In the genomic region with DNA sequence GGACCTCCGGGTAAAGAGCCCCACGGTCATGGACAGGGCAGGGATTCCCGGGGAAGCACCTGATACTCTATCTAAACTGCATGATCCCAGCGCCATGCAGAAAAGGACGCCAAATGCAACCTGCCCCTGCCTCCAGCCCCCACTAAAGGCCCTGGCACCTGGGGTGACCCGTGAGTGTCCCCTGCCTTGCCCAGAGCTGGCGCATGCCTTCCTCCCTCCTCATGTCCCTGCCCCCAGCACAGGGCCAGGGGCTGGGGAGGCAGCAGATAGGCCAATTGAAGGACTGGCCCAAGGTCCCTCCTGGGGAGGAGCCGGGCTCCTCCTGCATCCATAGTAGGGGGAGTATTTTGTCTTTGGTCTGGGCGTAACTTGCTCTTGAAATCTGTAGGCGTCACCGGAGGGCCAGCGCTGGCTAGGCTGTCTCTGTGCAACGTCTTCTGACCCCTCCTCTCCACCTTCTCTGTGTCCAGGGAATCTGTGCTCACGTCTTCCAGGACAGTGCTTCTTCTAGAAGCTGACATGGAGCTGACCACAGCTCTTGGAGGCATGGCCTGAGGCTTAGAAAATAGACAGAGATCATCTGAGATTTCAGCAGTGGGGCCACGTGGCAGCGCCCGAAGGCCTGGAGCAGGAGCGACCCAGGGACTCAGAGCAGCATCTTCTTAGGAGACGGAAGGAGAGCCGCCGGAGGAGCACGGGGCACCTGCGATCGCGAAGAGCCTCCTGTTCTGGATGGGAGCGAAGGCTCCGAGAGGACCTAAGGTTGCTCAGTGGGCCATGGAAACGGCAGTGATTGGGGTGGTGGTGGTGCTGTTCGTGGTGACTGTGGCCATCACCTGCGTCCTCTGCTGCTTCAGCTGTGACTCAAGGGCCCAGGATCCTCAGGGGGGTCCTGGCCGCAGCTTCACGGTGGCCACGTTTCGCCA, we compare ENCODE assay signal across 12 cellular contexts. TPM values are rescaled to one million over a fixed set of nuclear protein-coding genes. Genes with fewer than 3 reads are reported as not detected.
DNase-seq lines count a peak whose midpoint lies in the region; ATAC-seq and TF ChIP-seq lines count a peak whose summit lies in the region.
"Had no signal": no experiment of that assay in that cellular context is flagged by ENCODE, and none has a peak within 500 bp of the region (broad histone marks: within the 10 kb centered on the region; RNA-seq: fewer than 3 reads in every experiment).

No MANE protein-coding gene starts in this region.

- no peaks in the 10 kb centered on the region for H3K36me3 Mint-ChIP-seq in HFFc6 (ENCODE audit: low read depth)
- H3K36me3 Mint-ChIP-seq in activated CD4-positive, alpha-beta memory T cell treated with anti-CD3 and anti-CD28 coated beads for 36 hours, result no peaks in the 10 kb centered on the region
- no peaks in the 10 kb centered on the region for H3K36me3 Mint-ChIP-seq in activated T-helper 1 cell treated with anti-CD3 and anti-CD28 coated beads, Interleukin-12 subunit alpha, Interleukin-12 subunit beta, Interleukin-2, Interleukin-4 antibody, amounts not matched to agents 30 ng/mL and 10 ng/mL and 1 ng/mL, durations not matched to agents 14 hours and 24 hours and 36 hours (ENCODE audit: low read depth)

- H3K9me3 Mint-ChIP-seq in HFFc6, result no peaks in the 10 kb centered on the region
- H3K9me3 Mint-ChIP-seq in activated CD4-positive, alpha-beta memory T cell treated with anti-CD3 and anti-CD28 coated beads for 36 hours, result no peaks in the 10 kb centered on the region
- H3K9me3 Mint-ChIP-seq in activated T-helper 1 cell treated with anti-CD3 and anti-CD28 coated beads, Interleukin-12 subunit alpha, Interleukin-12 subunit beta, Interleukin-2, Interleukin-4 antibody, amounts not matched to agents 30 ng/mL and 10 ng/mL and 1 ng/mL, durations not matched to agents 14 hours and 24 hours and 36 hours, result no peaks in the 10 kb centered on the region

- H3K4me3 Mint-ChIP-seq in HFFc6, result no peak overlapping the region
- no peak overlapping the region for H3K4me3 Mint-ChIP-seq in activated CD4-positive, alpha-beta memory T cell treated with anti-CD3 and anti-CD28 coated beads for 36 hours
- H3K4me3 Mint-ChIP-seq in activated T-helper 1 cell treated with anti-CD3 and anti-CD28 coated beads, Interleukin-12 subunit alpha, Interleukin-12 subunit beta, Interleukin-2, Interleukin-4 antibody, amounts not matched to agents 30 ng/mL and 10 ng/mL and 1 ng/mL, durations not matched to agents 14 hours and 24 hours and 36 hours, result no peak overlapping the region

- TF ChIP-seq CTCF in HFFc6 (IDR thresholded peaks at IDR 0.05) (no peak), body of pancreas (IDR thresholded peaks at IDR 0.05) (no peak), left lung (IDR thresholded peaks at IDR 0.05) (no peak), spleen (IDR thresholded peaks at IDR 0.05 in 8 of 11, conservative IDR thresholded peaks at IDR 0.05 in 3 of 11) (no peak)

- intact Hi-C loops in body of pancreas (cut with DNase I), result loop anchor here (10.0 kb wide), 1 partner anchor 115 kb away; no protein-coding TSS in a partner anchor
- intact Hi-C loops in left lung (cut with DNase I), result loop anchor here in 1 of 2 donors (5.0 kb wide), 1 partner anchor 37 kb away; no protein-coding TSS in a partner anchor
- intact Hi-C loops in spleen (cut with DNase I; ENCODE audit: low total_unique reads), result loop anchor here (10.0 kb wide), 1 partner anchor 115 kb away; no protein-coding TSS in a partner anchor
- intact Hi-C loops in activated CD4-positive, alpha-beta memory T cell treated with anti-CD3 and anti-CD28 coated beads for 36 hours (cut with micrococcal nuclease), result no loop called here
- intact Hi-C loops in activated T-helper 1 cell treated with anti-CD3 and anti-CD28 coated beads, Interleukin-12 subunit alpha, Interleukin-12 subunit beta, Interleukin-2, Interleukin-4 antibody, amounts not matched to agents 30 ng/mL and 10 ng/mL and 1 ng/mL, durations not matched to agents 14 hours and 24 hours and 36 hours (cut with micrococcal nuclease), result no loop called here

- H3K36me3 ChIP-seq in body of pancreas (replicated peaks in 1 of 2; ENCODE audit: insufficient read depth in 1 of 2, low read depth in 2 of 2) (no peaks in the 10 kb centered on the region), left lung (no peaks in the 10 kb centered on the region), spleen (no peaks in the 10 kb centered on the region)
- H3K36me3 ChIP-seq: cardiac muscle cell, neutrophil had no signal

- H3K9me3 ChIP-seq in body of pancreas (no peaks in the 10 kb centered on the region), left lung (no peaks in the 10 kb centered on the region), spleen (no peaks in the 10 kb centered on the region)
- H3K9me3 ChIP-seq: neutrophil had no signal

- H3K4me3 ChIP-seq in body of pancreas (no peak overlapping the region), left lung (peak overlapping the region in 1 of 2 donors; percentile 30), spleen (peak overlapping the region in 1 of 8 donors; percentile 4)
- H3K4me3 ChIP-seq: cardiac muscle cell, hepatocyte had no signal

- no peak for TF ChIP-seq POLR2A in body of pancreas (IDR thresholded peaks at IDR 0.05)
- TF ChIP-seq POLR2A in spleen (IDR thresholded peaks at IDR 0.05), result no peak

- DNase-seq in HFFc6 (no peak), body of pancreas (no peak), left lung (no peak), spleen (no peak), NCI-H1417 (lab: John Stamatoyannopoulos, UW) (no peak)
- no peak for DNase-seq in effector CD8-positive, alpha-beta T cell (lab: John Stamatoyannopoulos, UW)
- DNase-seq in activated CD4-positive, alpha-beta memory T cell treated with anti-CD3 and anti-CD28 coated beads for 36 hours, result no peak
- no peak for DNase-seq in activated T-helper 1 cell treated with anti-CD3 and anti-CD28 coated beads, Interleukin-12 subunit alpha, Interleukin-12 subunit beta, Interleukin-2, Interleukin-4 antibody, amounts not matched to agents 30 ng/mL and 10 ng/mL and 1 ng/mL, durations not matched to agents 14 hours and 24 hours and 36 hours (ENCODE audit: low spot score)
- DNase-seq: activated CD8-positive, alpha-beta memory T cell treated with anti-CD3 and anti-CD28 coated beads for 24 hours had no signal

- H3K27me3 ChIP-seq in body of pancreas (no peaks in the 10 kb centered on the region), left lung (no peaks in the 10 kb centered on the region), spleen (replicated peaks in 1 of 7) (no peaks in the 10 kb centered on the region)
- H3K27me3 ChIP-seq: cardiac muscle cell, hepatocyte had no signal

- CTCF ChIA-PET in activated CD4-positive, alpha-beta memory T cell treated with anti-CD3 and anti-CD28 coated beads for 36 hours (lab: Charles Lee), result interaction anchor here (1.0 to 3.3 kb wide), 6 partner anchors 10 to 120 kb away, joined by 3 to 25 read pairs (median 4); no protein-coding TSS in a partner anchor

- H3K4me1 ChIP-seq in body of pancreas (peaks cover 55% of the 10 kb centered on the region), left lung (peaks cover 50 to 70% of the 10 kb centered on the region in 2 donors), spleen (peaks cover 51 to 90% (median 73%) of the 10 kb centered on the region in 6 donors)

- H3K4me1 Mint-ChIP-seq in HFFc6 (ENCODE audit: low read depth), result peaks cover 60% of the 10 kb centered on the region
- H3K4me1 Mint-ChIP-seq in activated CD4-positive, alpha-beta memory T cell treated with anti-CD3 and anti-CD28 coated beads for 36 hours (ENCODE audit: low read depth), result peaks cover 54% of the 10 kb centered on the region
- H3K4me1 Mint-ChIP-seq in activated T-helper 1 cell treated with anti-CD3 and anti-CD28 coated beads, Interleukin-12 subunit alpha, Interleukin-12 subunit beta, Interleukin-2, Interleukin-4 antibody, amounts not matched to agents 30 ng/mL and 10 ng/mL and 1 ng/mL, durations not matched to agents 14 hours and 24 hours and 36 hours (ENCODE audit: low read depth), result peaks cover 32% of the 10 kb centered on the region

- peak overlapping the region; percentile 52 for H3K27ac Mint-ChIP-seq in HFFc6
- H3K27ac Mint-ChIP-seq in activated CD4-positive, alpha-beta memory T cell treated with anti-CD3 and anti-CD28 coated beads for 36 hours, result no peak overlapping the region
- no peak overlapping the region for H3K27ac Mint-ChIP-seq in activated T-helper 1 cell treated with anti-CD3 and anti-CD28 coated beads, Interleukin-12 subunit alpha, Interleukin-12 subunit beta, Interleukin-2, Interleukin-4 antibody, amounts not matched to agents 30 ng/mL and 10 ng/mL and 1 ng/mL, durations not matched to agents 14 hours and 24 hours and 36 hours

- 82 to 85% methylated on average over 22 to 26 of the region's 34 CpGs for WGBS in body of pancreas, 2 donors
- 77 to 90% (median 82%) methylated on average over 32 to 34 of the region's 34 CpGs for WGBS in spleen, 5 donors

- peak overlapping the region in 3 of 4 donors; percentile 83 to 85 (median 84) for H3K27ac ChIP-seq in body of pancreas
- peak overlapping the region; percentile 91 to 95 for H3K27ac ChIP-seq in left lung
- H3K27ac ChIP-seq in spleen, result peak overlapping the region in 7 of 8 donors; percentile 5 to 82 (median 78)
- H3K27ac ChIP-seq: cardiac muscle cell, neutrophil had no signal

- POLR2A ChIA-PET in activated CD4-positive, alpha-beta memory T cell treated with anti-CD3 and anti-CD28 coated beads for 36 hours (lab: Charles Lee), result no interaction called here

- H3K27me3 Mint-ChIP-seq in HFFc6 (ENCODE audit: insufficient read depth), result peaks cover 2% of the 10 kb centered on the region
- H3K27me3 Mint-ChIP-seq in activated CD4-positive, alpha-beta memory T cell treated with anti-CD3 and anti-CD28 coated beads for 36 hours, result no peaks in the 10 kb centered on the region
- peaks cover 2% of the 10 kb centered on the region for H3K27me3 Mint-ChIP-seq in activated T-helper 1 cell treated with anti-CD3 and anti-CD28 coated beads, Interleukin-12 subunit alpha, Interleukin-12 subunit beta, Interleukin-2, Interleukin-4 antibody, amounts not matched to agents 30 ng/mL and 10 ng/mL and 1 ng/mL, durations not matched to agents 14 hours and 24 hours and 36 hours (ENCODE audit: insufficient read depth)

- no peak for ATAC-seq in body of pancreas
- ATAC-seq in left lung, result no peak

RNA-seq across cellular contexts. Expression of a gene that starts 0.7 kb away (rescaled TPM):
- under 1 TPM in 5 of 6 experiments, not detected in 1; 0.19 to 0.34 (median 0.23) TPM for total RNA-seq in HFFc6 (2021; fragmentation: NEBNext Ultra II Directional; extraction: Animal tissue kit (Norgen Biotek cat#: 25700))
- total RNA-seq in body of pancreas (1 to 10 TPM in 1 of 2 donors, under 1 TPM in 1; 0.78 to 7.3 TPM), left lung (1 to 10 TPM; 5.4 to 6.8 TPM), spleen (1 to 10 TPM in 5 of 7 donors, under 1 TPM in 2; 0.68 to 3.8 (median 1.6) TPM)
- 1 to 10 TPM in 1 of 3 donors, under 1 TPM in 2; 0.46 to 1.9 (median 0.63) TPM for polyA plus RNA-seq in spleen
- not detected for total RNA-seq in activated CD4-positive, alpha-beta memory T cell treated with anti-CD3 and anti-CD28 coated beads for 36 hours
- not detected in 2 replicates for total RNA-seq in activated T-helper 1 cell treated with anti-CD3 and anti-CD28 coated beads, Interleukin-12 subunit alpha, Interleukin-12 subunit beta, Interleukin-2, Interleukin-4 antibody, amounts not matched to agents 30 ng/mL and 10 ng/mL and 1 ng/mL, durations not matched to agents 14 hours and 24 hours and 36 hours
- total RNA-seq: hepatocyte had no signal
- polyA plus RNA-seq: hepatocyte had no signal

RNA-seq across cellular contexts. Expression of a gene that starts 3.9 kb away (rescaled TPM):
- 1 to 10 TPM; 2.5 to 4.1 (median 3.3) TPM for total RNA-seq in HFFc6 (2021; fragmentation: NEBNext Ultra II Directional; extraction: Animal tissue kit (Norgen Biotek cat#: 25700))
- 1 to 10 TPM in 1 of 2 donors, under 1 TPM in 1; 0.99 to 3.4 TPM for total RNA-seq in body of pancreas
- 1 to 10 TPM; 3.1 TPM for total RNA-seq in left lung
- 1 to 10 TPM in 2 of 7 donors, under 1 TPM in 1, not detected in 4; 0.65 to 2.5 (median 1.6) TPM for total RNA-seq in spleen
- polyA plus RNA-seq in spleen, result 1 to 10 TPM in 1 of 3 donors, under 1 TPM in 2; 0.52 to 1.1 (median 0.70) TPM
- not detected for total RNA-seq in activated CD4-positive, alpha-beta memory T cell treated with anti-CD3 and anti-CD28 coated beads for 36 hours
- not detected in 2 replicates for total RNA-seq in activated T-helper 1 cell treated with anti-CD3 and anti-CD28 coated beads, Interleukin-12 subunit alpha, Interleukin-12 subunit beta, Interleukin-2, Interleukin-4 antibody, amounts not matched to agents 30 ng/mL and 10 ng/mL and 1 ng/mL, durations not matched to agents 14 hours and 24 hours and 36 hours
- total RNA-seq: cardiac muscle cell had no signal
- polyA plus RNA-seq: cardiac muscle cell had no signal

RNA-seq across cellular contexts. Expression of a gene that starts 39.7 kb away (rescaled TPM):
- not detected for total RNA-seq in HFFc6 (2021; fragmentation: NEBNext Ultra II Directional; extraction: Animal tissue kit (Norgen Biotek cat#: 25700))
- total RNA-seq in body of pancreas (not detected), left lung (not detected), spleen (not detected)
- not detected for polyA plus RNA-seq in spleen
- not detected for total RNA-seq in activated CD4-positive, alpha-beta memory T cell treated with anti-CD3 and anti-CD28 coated beads for 36 hours
- total RNA-seq in activated T-helper 1 cell treated with anti-CD3 and anti-CD28 coated beads, Interleukin-12 subunit alpha, Interleukin-12 subunit beta, Interleukin-2, Interleukin-4 antibody, amounts not matched to agents 30 ng/mL and 10 ng/mL and 1 ng/mL, durations not matched to agents 14 hours and 24 hours and 36 hours, result not detected in 2 replicates
- total RNA-seq: cardiac muscle cell, hepatocyte had no signal
- polyA plus RNA-seq: cardiac muscle cell, hepatocyte had no signal

RNA-seq across cellular contexts. Expression of a gene that starts 48.0 kb away (rescaled TPM):
- not detected for total RNA-seq in HFFc6 (2021; fragmentation: NEBNext Ultra II Directional; extraction: Animal tissue kit (Norgen Biotek cat#: 25700))
- not detected for total RNA-seq in body of pancreas
- total RNA-seq in left lung, result under 1 TPM in 1 of 2 donors, not detected in 1; 0.32 TPM
- total RNA-seq in spleen, result not detected
- not detected for polyA plus RNA-seq in spleen
- total RNA-seq in activated CD4-positive, alpha-beta memory T cell treated with anti-CD3 and anti-CD28 coated beads for 36 hours, result not detected
- total RNA-seq in activated T-helper 1 cell treated with anti-CD3 and anti-CD28 coated beads, Interleukin-12 subunit alpha, Interleukin-12 subunit beta, Interleukin-2, Interleukin-4 antibody, amounts not matched to agents 30 ng/mL and 10 ng/mL and 1 ng/mL, durations not matched to agents 14 hours and 24 hours and 36 hours, result not detected in 2 replicates
- total RNA-seq: cardiac muscle cell had no signal
- polyA plus RNA-seq: cardiac muscle cell, hepatocyte had no signal

Comparison
In these comparisons a context has a peak if more than half of its experiments do, and no peak if none do; other contexts are left out.
1. intact Hi-C loops: an anchor here in body of pancreas (10.0 kb wide) and spleen (10.0 kb wide); none called in activated CD4-positive, alpha-beta memory T cell treated with anti-CD3 and anti-CD28 coated beads for 36 hours and activated T-helper 1 cell treated with anti-CD3 and anti-CD28 coated beads, Interleukin-12 subunit alpha, Interleukin-12 subunit beta, Interleukin-2, Interleukin-4 antibody, amounts not matched to agents 30 ng/mL and 10 ng/mL and 1 ng/mL, durations not matched to agents 14 hours and 24 hours and 36 hours.